ENCODE assay signal across 33 cellular contexts in genomic region chr1:231099311-231099710, GRCh38. TPM values are rescaled to one million over a fixed set of nuclear protein-coding genes. Genes with fewer than 3 reads are reported as not detected.
A peak's percentile ranks its signal among the peaks of the same experiment; 100 is the strongest.
DNase-seq lines count a peak whose midpoint lies in the region; ATAC-seq, FAIRE-seq and TF ChIP-seq lines count a peak whose summit lies in the region.
"Had no signal": no experiment of that assay in that cellular context is flagged by ENCODE, and none has a peak within 500 bp of the region (broad histone marks: within the 10 kb centered on the region; RNA-seq: fewer than 3 reads in every experiment).

No MANE protein-coding gene starts in this region.

- H3K4me1 Mint-ChIP-seq in chondrocyte (ENCODE audit: low read depth) (peaks cover 6% of the 10 kb centered on the region), osteocyte (ENCODE audit: unreplicated experiment) (no peaks in the 10 kb centered on the region)
- H3K4me1 Mint-ChIP-seq: B cell; CD14-positive monocyte; CD4-positive, alpha-beta memory T cell; CD4-positive, CD25-positive, alpha-beta regulatory T cell; CD8-positive, alpha-beta memory T cell had no signal

- H3K9me3 Mint-ChIP-seq in chondrocyte (ENCODE audit: low read depth) (peaks cover 3% of the 10 kb centered on the region), osteocyte (ENCODE audit: unreplicated experiment) (no peaks in the 10 kb centered on the region)
- H3K9me3 Mint-ChIP-seq: CD4-positive, alpha-beta T cell; CD8-positive, alpha-beta memory T cell; CD8-positive, alpha-beta T cell had no signal

- H3K27ac ChIP-seq in K562 (ENCODE audit: extremely low read depth, low read depth, low read length), result no peak overlapping the region
- no peak overlapping the region for H3K27ac ChIP-seq in gastrocnemius medialis
- H3K27ac ChIP-seq: 22Rv1; A549; BLaER1; BLaER1 treated with 17β-estradiol and CSF1 and Interleukin-3, amounts not matched to agents 10 nM and 100 nM; C4-2B had no signal

- TF ChIP-seq RAD21 in K562 (CRISPR knock-in tag; conservative IDR thresholded peaks at IDR 0.05 in 1 of 2, IDR thresholded peaks at IDR 0.05 in 1 of 2), result no peak

- FAIRE-seq in K562 (lab: Jason Lieb, UNC) (no peak), HTR-8/SVneo (lab: Jason Lieb, UNC) (no peak)
- FAIRE-seq: A204.1, A549, D721Med had no signal

- POLR2A ChIA-PET in K562 (lab: Yijun Ruan, JAX), result interaction anchor here (1.1 to 1.5 kb wide), 2 partner anchors 16 to 108 kb away, joined by 3 read pairs; no protein-coding TSS in a partner anchor

- WGBS in K562 (ENCODE audit: insufficient coverage, low coverage, missing lambda C conversion rate), result 15% methylated on average over 6 of the region's 6 CpGs

- no peaks in the 10 kb centered on the region for H3K79me2 ChIP-seq in K562 (ENCODE audit: control insufficient read depth, insufficient read depth, low read length)

- CTCF ChIA-PET in K562 (lab: Yijun Ruan, JAX; ENCODE audit: low intra/inter-chr PET ratio), result no interaction called here

- TF ChIP-seq CTCF in K562 (IDR thresholded peaks at IDR 0.05 in 2 of 3, conservative IDR thresholded peaks at IDR 0.05 in 1 of 3; ENCODE audit: insufficient read depth in 2 of 3, low read depth in 1 of 3, low read length in 3 of 3) (no peak), chondrocyte (IDR thresholded peaks at IDR 0.05) (no peak), osteocyte (IDR thresholded peaks at IDR 0.05) (no peak), gastrocnemius medialis (IDR thresholded peaks at IDR 0.05 in 4 of 5, conservative IDR thresholded peaks at IDR 0.05 in 1 of 5) (no peak)

- H3K9ac ChIP-seq in K562 (ENCODE audit: insufficient read depth in 1 of 2, low read depth in 2 of 2, low read length in 2 of 2), result no peak overlapping the region
- H3K9ac ChIP-seq: BLaER1; BLaER1 treated with 17β-estradiol and CSF1 and Interleukin-3, amounts not matched to agents 10 nM and 100 nM had no signal

- no peak overlapping the region for H2AFZ ChIP-seq in K562 (ENCODE audit: low read depth, low read length)

- H3K4me1 ChIP-seq in K562 (replicated peaks in 1 of 2; ENCODE audit: control insufficient read depth in 2 of 2, insufficient read depth in 2 of 2, low read length in 2 of 2), result no peaks in the 10 kb centered on the region; a peak in 1 of 5 replicates
- no peaks in the 10 kb centered on the region for H3K4me1 ChIP-seq in gastrocnemius medialis
- H3K4me1 ChIP-seq: A549; BE2C; BLaER1; BLaER1 treated with 17β-estradiol and CSF1 and Interleukin-3, amounts not matched to agents 10 nM and 100 nM had no signal

- H3K9me3 ChIP-seq in K562 (replicated peaks; ENCODE audit: control insufficient read depth, insufficient read depth, low read depth, low read length) (no peaks in the 10 kb centered on the region), gastrocnemius medialis (no peaks in the 10 kb centered on the region)
- H3K9me3 ChIP-seq: A549; BE2C; BLaER1; BLaER1 treated with 17β-estradiol and CSF1 and Interleukin-3, amounts not matched to agents 10 nM and 100 nM; Caco-2 had no signal

- H3K27me3 Mint-ChIP-seq in chondrocyte (ENCODE audit: low read depth) (peaks cover 14% of the 10 kb centered on the region), osteocyte (ENCODE audit: unreplicated experiment) (peaks cover 13% of the 10 kb centered on the region)

- peaks cover 17 to 32% of the 10 kb centered on the region in 2 experiments for H3K27me3 ChIP-seq in K562 (ENCODE audit: control insufficient read depth in 2 of 2, insufficient read depth in 2 of 2, low read length in 2 of 2)
- no peaks in the 10 kb centered on the region for H3K27me3 ChIP-seq in gastrocnemius medialis
- H3K27me3 ChIP-seq: BE2C; BLaER1; BLaER1 treated with 17β-estradiol and CSF1 and Interleukin-3, amounts not matched to agents 10 nM and 100 nM had no signal

- H3K4me3 ChIP-seq in K562 (no peak overlapping the region), gastrocnemius medialis (no peak overlapping the region)
- H3K4me3 ChIP-seq: A549; BLaER1; BLaER1 treated with 17β-estradiol and CSF1 and Interleukin-3, amounts not matched to agents 10 nM and 100 nM had no signal

- ATAC-seq in K562, result no peak
- no peak for ATAC-seq in gastrocnemius medialis
- no peak for ATAC-seq in GM21576 (IDR thresholded peaks at IDR 0.05; ENCODE audit: unreplicated experiment)
- ATAC-seq: A549; CD8-positive, alpha-beta T cell had no signal

- H3K36me3 ChIP-seq in K562 (ENCODE audit: control insufficient read depth, insufficient read depth, low read length) (no peaks in the 10 kb centered on the region), gastrocnemius medialis (no peaks in the 10 kb centered on the region)
- H3K36me3 ChIP-seq: BE2C; BLaER1; BLaER1 treated with 17β-estradiol and CSF1 and Interleukin-3, amounts not matched to agents 10 nM and 100 nM had no signal

- TF ChIP-seq EP300 in K562 (IDR thresholded peaks at IDR 0.05; ENCODE audit: low read length), result no peak

- peak overlapping the region; percentile 39 for H3K27ac Mint-ChIP-seq in chondrocyte (ENCODE audit: unreplicated experiment)
- no peak overlapping the region for H3K27ac Mint-ChIP-seq in osteocyte (ENCODE audit: unreplicated experiment)
- H3K27ac Mint-ChIP-seq: B cell; CD14-positive monocyte; CD4-positive, alpha-beta memory T cell; CD4-positive, alpha-beta T cell; CD4-positive, CD25-positive, alpha-beta regulatory T cell; CD8-positive, alpha-beta memory T cell; CD8-positive, alpha-beta T cell had no signal

- no TSS peak for BruUV-seq in K562 (replicated peaks; lab: Mats Ljungman, UMichigan)

- peaks cover 2% of the 10 kb centered on the region for H3K36me3 Mint-ChIP-seq in chondrocyte (ENCODE audit: low read depth)
- H3K36me3 Mint-ChIP-seq in osteocyte (ENCODE audit: unreplicated experiment), result peaks cover 2% of the 10 kb centered on the region
- H3K36me3 Mint-ChIP-seq: CD14-positive monocyte; CD4-positive, alpha-beta memory T cell; CD4-positive, CD25-positive, alpha-beta regulatory T cell; CD8-positive, alpha-beta T cell had no signal

- no peaks in the 10 kb centered on the region for H3K9me1 ChIP-seq in K562 (ENCODE audit: control insufficient read depth, insufficient read depth, low read length)

- no peak overlapping the region for H3K4me3 Mint-ChIP-seq in chondrocyte (ENCODE audit: unreplicated experiment)
- no peak overlapping the region for H3K4me3 Mint-ChIP-seq in osteocyte (ENCODE audit: unreplicated experiment)
- H3K4me3 Mint-ChIP-seq: B cell; CD14-positive monocyte; CD4-positive, alpha-beta memory T cell; CD4-positive, alpha-beta T cell; CD4-positive, CD25-positive, alpha-beta regulatory T cell; CD8-positive, alpha-beta memory T cell; CD8-positive, alpha-beta T cell had no signal

- no peak overlapping the region for H3K4me2 ChIP-seq in K562 (ENCODE audit: insufficient read depth, low read length)
- H3K4me2 ChIP-seq: A549; BLaER1; BLaER1 treated with 17β-estradiol and CSF1 and Interleukin-3, amounts not matched to agents 10 nM and 100 nM had no signal

- DNase-seq in K562 (ENCODE audit: extremely low read depth in 1 of 4, low spot score in 3 of 4), result no peak
- no peak for DNase-seq in chondrocyte (ENCODE audit: low spot score)
- DNase-seq in osteocyte (ENCODE audit: extremely low spot score, unreplicated experiment), result peak; percentile 30
- no peak for DNase-seq in HTR-8/SVneo (ENCODE audit: insufficient read length, low spot score)
- DNase-seq in gastrocnemius medialis, result no peak
- DNase-seq: 8988T; ACHN; AML-193; BE2C; C1 segment of cervical spinal cord; Caco-2; Calu3; CD4-positive, alpha-beta memory T cell; CD4-positive, alpha-beta T cell; CD4-positive, CD25-positive, alpha-beta regulatory T cell; CD8-positive, alpha-beta memory T cell; CD8-positive, alpha-beta T cell; COR-L47; DMS 273 treated with DMSO at 0.1 percent for 48 hours; DMS153; DMS53; DND-41; EL had no signal

- intact Hi-C loops in K562 (cut with micrococcal nuclease), result loop anchor here (10.0 kb wide), 1 partner anchor 505 kb away; no protein-coding TSS in a partner anchor
- intact Hi-C loops in gastrocnemius medialis (cut with DNase I; ENCODE audit: low total_unique reads), result no loop called here

- no peaks in the 10 kb centered on the region for H4K20me1 ChIP-seq in K562 (replicated peaks; ENCODE audit: control insufficient read depth, insufficient read depth, low read length)
- H4K20me1 ChIP-seq: BLaER1; BLaER1 treated with 17β-estradiol and CSF1 and Interleukin-3, amounts not matched to agents 10 nM and 100 nM had no signal

- in situ Hi-C loops in K562 (cut with MboI) (no loop called here), gastrocnemius medialis (cut with MboI; ENCODE audit: low sequenced_read_pairs in 4 of 4) (no loop called here)

- TF ChIP-seq POLR2A in K562 (conservative IDR thresholded peaks at IDR 0.05), result no peak
- no peak for TF ChIP-seq POLR2A in gastrocnemius medialis (IDR thresholded peaks at IDR 0.05)

TF ChIP-seq in K562, 482 proteins besides CTCF, POLR2A, EP300 and RAD21 (continues in another document):
- TF ChIP-seq ZNF224 (CRISPR knock-in tag; IDR thresholded peaks at IDR 0.05), result no peak
- no peak for TF ChIP-seq ZBTB7A (IDR thresholded peaks at IDR 0.05; ENCODE audit: borderline replicate concordance, control insufficient read depth, low read depth, low read length)
- TF ChIP-seq ZNF57 (CRISPR knock-in tag; IDR thresholded peaks at IDR 0.05), result peak; percentile 99

RNA-seq across cellular contexts. Expression of gene FAM89A, which starts 59.3 kb away (rescaled TPM):
- 18.2 and 25.0 TPM in 2 replicates for total RNA-seq in K562 (2011; cell fraction: chromatin; rRNA removed; ENCODE audit: low replicate concordance)
- total RNA-seq in K562 (2011; cell fraction: nucleolus; rRNA removed), result 12.5 and 13.6 TPM in 2 replicates
- 18.5 and 25.7 TPM in 2 replicates for total RNA-seq in K562 (2011; cell fraction: nucleoplasm; rRNA removed)
- total RNA-seq in K562 (2014; rRNA removed) (66.2 TPM in 2 replicates), K562 (2014; rRNA removed; fragmentation: Illumina TruSeq; extraction: Trizol) (43.3 and 43.5 TPM in 2 replicates), K562 (2015; rRNA removed; fragmentation: Illumina TruSeq; extraction: Trizol) (25.1 and 29.3 TPM in 2 replicates), K562 (2021) (56.5 and 56.9 TPM in 2 replicates), chondrocyte (17.2 to 20.2 TPM (median 19.7 TPM) in 3 replicates), osteocyte (14.8 and 15.5 TPM in 2 replicates), gastrocnemius medialis (1 to 10 TPM; 2.1 to 8.6 (median 5.3) TPM)
- polyA plus RNA-seq in K562 (2011; rRNA removed) (25.6 and 45.4 TPM in 2 replicates), K562 (2014; fragmentation: Illumina TruSeq; extraction: Trizol) (41.0 and 42.1 TPM in 2 replicates), K562 (2014; fragmentation: Nextera tagmentation; extraction: Ambion mirVana) (10 to 100 TPM in 1 of 2 experiments, 1 to 10 TPM in 1; 8.7 to 13.3 TPM), K562 (2014; rRNA removed) (54.5 and 56.0 TPM in 2 replicates)
- polyA plus RNA-seq in K562 (2011; cell fraction: cytosol; rRNA removed), result 26.9 and 37.2 TPM in 2 replicates
- polyA plus RNA-seq in K562 (2011; cell fraction: nucleus; rRNA removed), result 11.3 and 14.9 TPM in 2 replicates
- polyA plus RNA-seq in K562 (2012), result 41.1 and 110 TPM in 2 replicates
- 21.1 and 30.9 TPM in 2 replicates for polyA minus RNA-seq in K562 (2011; rRNA and poly(A)+ RNA removed)
- 6.7 and 15.0 TPM in 2 replicates for polyA minus RNA-seq in K562 (2011; cell fraction: cytosol; rRNA and poly(A)+ RNA removed)
- 8.4 and 9.6 TPM in 2 replicates for polyA minus RNA-seq in K562 (2011; cell fraction: nucleus; rRNA and poly(A)+ RNA removed)
